8 cellular contexts compared by ENCODE assay signal in genomic region chr18:79496978-79497637, GRCh38.
DNase-seq lines count a peak whose midpoint lies in the region; ATAC-seq and TF ChIP-seq lines count a peak whose summit lies in the region.

No MANE protein-coding gene starts in this region.

- no peak overlapping the region for H3K27ac Mint-ChIP-seq in endodermal cell

- H3K9me3 Mint-ChIP-seq in endodermal cell = peaks cover 37% of the 10 kb centered on the region

- no peaks in the 10 kb centered on the region for H3K36me3 ChIP-seq in endodermal cell (ENCODE audit: control insufficient read depth, insufficient read depth, low read length)

- DNase-seq in EH (ENCODE audit: low read depth) (peak; percentile 80), brain pericyte (ENCODE audit: low read depth, low spot score) (peak; percentile 50), midbrain (lab: John Stamatoyannopoulos, UW) (peak; percentile 12), endodermal cell (no peak)
- DNase-seq in activated CD4-positive, alpha-beta T cell treated with anti-CD3 and anti-CD28 coated beads for 48 hours = no peak

- H3K4me3 ChIP-seq in endodermal cell (ENCODE audit: low read length) = no peak overlapping the region

- H3K36me3 Mint-ChIP-seq in endodermal cell (ENCODE audit: low read depth) = peaks cover 39% of the 10 kb centered on the region

- H3K4me1 ChIP-seq in endodermal cell (ENCODE audit: control insufficient read depth, insufficient read depth, low read length) = no peaks in the 10 kb centered on the region

- peak; percentile 24 for ATAC-seq in HG02973 (IDR thresholded peaks at IDR 0.05; ENCODE audit: unreplicated experiment)
- no peak for ATAC-seq in SK-N-SH treated with all-trans-retinoic acid at 6 μM for 48 hours
- ATAC-seq in HG03469 (IDR thresholded peaks at IDR 0.05; ENCODE audit: unreplicated experiment) = no peak

- no peaks in the 10 kb centered on the region for H3K27me3 Mint-ChIP-seq in endodermal cell (ENCODE audit: insufficient read depth)

- H3K9me3 ChIP-seq in endodermal cell (ENCODE audit: control insufficient read depth, low read length) = peaks cover 39% of the 10 kb centered on the region

- 93 to 94% methylated on average over 19 to 22 of the region's 22 CpGs for WGBS in endodermal cell (ENCODE audit: insufficient coverage in 1 of 2, insufficient read length in 1 of 2), 2 experiments

- H3K4me1 Mint-ChIP-seq in endodermal cell = no peaks in the 10 kb centered on the region

- no peak overlapping the region for H3K27ac ChIP-seq in endodermal cell (ENCODE audit: low read depth, low read length)

- TF ChIP-seq CTCF in endodermal cell (conservative IDR thresholded peaks at IDR 0.05) = no peak

- H3K27me3 ChIP-seq in endodermal cell (ENCODE audit: control insufficient read depth, insufficient read depth, low read length, poor library complexity, severe bottlenecking) = no peaks in the 10 kb centered on the region

- no peak overlapping the region for H3K9ac ChIP-seq in endodermal cell (ENCODE audit: extremely low read depth, low read length, poor library complexity, severe bottlenecking)

- no peak overlapping the region for H3K4me3 Mint-ChIP-seq in endodermal cell

TF ChIP-seq in SK-N-SH treated with all-trans-retinoic acid at 6 μM for 48 hours, 23 proteins besides CTCF, POLR2A, EP300 and RAD21:
- no peak for TF ChIP-seq POU6F1 (CRISPR knock-in tag; IDR thresholded peaks at IDR 0.05; ENCODE audit: borderline replicate concordance, low read depth)
- TF ChIP-seq ZFP30 (CRISPR knock-in tag; IDR thresholded peaks at IDR 0.05) = no peak
- TF ChIP-seq, protein P1, sequence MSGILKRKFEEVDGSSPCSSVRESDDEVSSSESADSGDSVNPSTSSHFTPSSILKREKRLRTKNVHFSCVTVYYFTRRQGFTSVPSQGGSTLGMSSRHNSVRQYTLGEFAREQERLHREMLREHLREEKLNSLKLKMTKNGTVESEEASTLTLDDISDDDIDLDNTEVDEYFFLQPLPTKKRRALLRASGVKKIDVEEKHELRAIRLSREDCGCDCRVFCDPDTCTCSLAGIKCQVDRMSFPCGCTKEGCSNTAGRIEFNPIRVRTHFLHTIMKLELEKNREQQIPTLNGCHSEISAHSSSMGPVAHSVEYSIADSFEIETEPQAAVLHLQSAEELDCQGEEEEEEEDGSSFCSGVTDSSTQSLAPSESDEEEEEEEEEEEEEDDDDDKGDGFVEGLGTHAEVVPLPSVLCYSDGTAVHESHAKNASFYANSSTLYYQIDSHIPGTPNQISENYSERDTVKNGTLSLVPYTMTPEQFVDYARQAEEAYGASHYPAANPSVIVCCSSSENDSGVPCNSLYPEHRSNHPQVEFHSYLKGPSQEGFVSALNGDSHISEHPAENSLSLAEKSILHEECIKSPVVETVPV (CRISPR knock-in tag; IDR thresholded peaks at IDR 0.05) = no peak
- TF ChIP-seq, protein P2, sequence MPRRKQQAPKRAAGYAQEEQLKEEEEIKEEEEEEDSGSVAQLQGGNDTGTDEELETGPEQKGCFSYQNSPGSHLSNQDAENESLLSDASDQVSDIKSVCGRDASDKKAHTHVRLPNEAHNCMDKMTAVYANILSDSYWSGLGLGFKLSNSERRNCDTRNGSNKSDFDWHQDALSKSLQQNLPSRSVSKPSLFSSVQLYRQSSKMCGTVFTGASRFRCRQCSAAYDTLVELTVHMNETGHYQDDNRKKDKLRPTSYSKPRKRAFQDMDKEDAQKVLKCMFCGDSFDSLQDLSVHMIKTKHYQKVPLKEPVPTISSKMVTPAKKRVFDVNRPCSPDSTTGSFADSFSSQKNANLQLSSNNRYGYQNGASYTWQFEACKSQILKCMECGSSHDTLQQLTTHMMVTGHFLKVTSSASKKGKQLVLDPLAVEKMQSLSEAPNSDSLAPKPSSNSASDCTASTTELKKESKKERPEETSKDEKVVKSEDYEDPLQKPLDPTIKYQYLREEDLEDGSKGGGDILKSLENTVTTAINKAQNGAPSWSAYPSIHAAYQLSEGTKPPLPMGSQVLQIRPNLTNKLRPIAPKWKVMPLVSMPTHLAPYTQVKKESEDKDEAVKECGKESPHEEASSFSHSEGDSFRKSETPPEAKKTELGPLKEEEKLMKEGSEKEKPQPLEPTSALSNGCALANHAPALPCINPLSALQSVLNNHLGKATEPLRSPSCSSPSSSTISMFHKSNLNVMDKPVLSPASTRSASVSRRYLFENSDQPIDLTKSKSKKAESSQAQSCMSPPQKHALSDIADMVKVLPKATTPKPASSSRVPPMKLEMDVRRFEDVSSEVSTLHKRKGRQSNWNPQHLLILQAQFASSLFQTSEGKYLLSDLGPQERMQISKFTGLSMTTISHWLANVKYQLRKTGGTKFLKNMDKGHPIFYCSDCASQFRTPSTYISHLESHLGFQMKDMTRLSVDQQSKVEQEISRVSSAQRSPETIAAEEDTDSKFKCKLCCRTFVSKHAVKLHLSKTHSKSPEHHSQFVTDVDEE (CRISPR knock-in tag; IDR thresholded peaks at IDR 0.05) = no peak
- no peak for TF ChIP-seq TCF4 (CRISPR knock-in tag; IDR thresholded peaks at IDR 0.05; ENCODE audit: borderline replicate concordance)
- no peak for TF ChIP-seq BACH2 (CRISPR knock-in tag; IDR thresholded peaks at IDR 0.05; ENCODE audit: borderline replicate concordance)
TF ChIP-seq in SK-N-SH treated with all-trans-retinoic acid at 6 μM for 48 hours: peak in this region for 0.

Comparison
In these comparisons a context has a peak if more than half of its experiments do, and no peak if none do; other contexts are left out.
1. DNase-seq: peak in EH (single experiment), brain pericyte (single experiment) and midbrain (single experiment); none in activated CD4-positive, alpha-beta T cell treated with anti-CD3 and anti-CD28 coated beads for 48 hours (single experiment) and endodermal cell (single experiment).